Comparison of ENCODE assay signal across 9 cellular contexts in genomic region chr4:83231620-83232056, GRCh38. TPM values are rescaled to one million over a fixed set of nuclear protein-coding genes. Genes with fewer than 3 reads are reported as not detected.
DNase-seq lines count a peak whose midpoint lies in the region; ATAC-seq and TF ChIP-seq lines count a peak whose summit lies in the region.
"Had no signal": no experiment of that assay in that cellular context is flagged by ENCODE, and none has a peak within 500 bp of the region (broad histone marks: within the 10 kb centered on the region; RNA-seq: fewer than 3 reads in every experiment).

No MANE protein-coding gene starts in this region.

- CTCF ChIA-PET in CD4-positive, alpha-beta T cell (lab: Charles Lee) = no interaction called here

- no peak for TF ChIP-seq CTCF in CD4-positive, alpha-beta T cell (IDR thresholded peaks at IDR 0.05)

- peak overlapping the region; percentile 25 for H3K27ac Mint-ChIP-seq in CD4-positive, alpha-beta T cell
- peak overlapping the region; percentile 64 for H3K27ac Mint-ChIP-seq in activated naive CD8-positive, alpha-beta T cell

- H3K27me3 Mint-ChIP-seq in CD4-positive, alpha-beta T cell = no peaks in the 10 kb centered on the region
- no peaks in the 10 kb centered on the region for H3K27me3 Mint-ChIP-seq in activated naive CD8-positive, alpha-beta T cell

- H3K36me3 Mint-ChIP-seq in CD4-positive, alpha-beta T cell (ENCODE audit: low read depth) = no peaks in the 10 kb centered on the region
- peaks cover 14% of the 10 kb centered on the region for H3K36me3 Mint-ChIP-seq in activated naive CD8-positive, alpha-beta T cell

- no peak overlapping the region for H3K27ac ChIP-seq in CD4-positive, alpha-beta T cell (ENCODE audit: low read depth, low read length)
- H3K27ac ChIP-seq: skin epidermis had no signal

- H3K27me3 ChIP-seq in CD4-positive, alpha-beta T cell (ENCODE audit: control insufficient read depth, insufficient read depth, low read length) = no peaks in the 10 kb centered on the region

- POLR2A ChIA-PET in CD4-positive, alpha-beta T cell (lab: Charles Lee) = no interaction called here

- intact Hi-C loops in CD4-positive, alpha-beta T cell (cut with DNase I, micrococcal nuclease) = no loop called here
- intact Hi-C loops in cardiac septum (cut with DNase I) = no loop called here

- DNase-seq in CD4-positive, alpha-beta T cell = no peak
- no peak for DNase-seq in NCI-H2081 (lab: John Stamatoyannopoulos, UW)
- no peak for DNase-seq in cardiac septum (ENCODE audit: low spot score)
- no peak for DNase-seq in HPDE6-E6E7 (ENCODE audit: extremely low spot score)
- no peak for DNase-seq in NCI-H2171 treated with DMSO at 0.1 percent for 48 hours (lab: John Stamatoyannopoulos, UW)

- ATAC-seq in CD4-positive, alpha-beta T cell (ENCODE audit: poor library complexity) = peak; percentile 64
- ATAC-seq in GM19452 (IDR thresholded peaks at IDR 0.05; ENCODE audit: unreplicated experiment) (peak; percentile 74), HG03457 (IDR thresholded peaks at IDR 0.05; ENCODE audit: unreplicated experiment) (peak; percentile 63)

- peaks cover 52% of the 10 kb centered on the region for H3K4me1 Mint-ChIP-seq in CD4-positive, alpha-beta T cell (ENCODE audit: low read depth)
- peaks cover 56% of the 10 kb centered on the region for H3K4me1 Mint-ChIP-seq in activated naive CD8-positive, alpha-beta T cell (ENCODE audit: low read depth)

- no peaks in the 10 kb centered on the region for H3K9me3 ChIP-seq in CD4-positive, alpha-beta T cell (ENCODE audit: control insufficient read depth, low read length)

- no peaks in the 10 kb centered on the region for H3K9me3 Mint-ChIP-seq in CD4-positive, alpha-beta T cell
- H3K9me3 Mint-ChIP-seq in activated naive CD8-positive, alpha-beta T cell (ENCODE audit: low read depth) = no peaks in the 10 kb centered on the region

- H3K4me3 Mint-ChIP-seq in CD4-positive, alpha-beta T cell = peak overlapping the region; percentile 40
- peak overlapping the region; percentile 40 for H3K4me3 Mint-ChIP-seq in activated naive CD8-positive, alpha-beta T cell

RNA-seq across cellular contexts. Expression of gene COQ2, which starts 53.0 kb away (rescaled TPM):
- total RNA-seq in CD4-positive, alpha-beta T cell = 10 to 100 TPM in 1 of 2 experiments, 1 to 10 TPM in 1; 9.2 to 10.1 TPM
- total RNA-seq in cardiac septum = 13.1 TPM
